In genomic region chr7:32495298-32496051, GRCh38 we compare ENCODE assay signal across 1 cellular context.
TF ChIP-seq lines count a peak whose summit lies in the region.

Gene AVL9, plus strand, starts transcription at chr7:32495489. Its CDS starts 221 bp downstream, at chr7:32495710.

TF ChIP-seq in HepG2, 621 proteins besides CTCF, POLR2A, EP300 and RAD21 (continued from another document and continues in another):
- TF ChIP-seq BRF2 (CRISPR knock-in tag; IDR thresholded peaks at IDR 0.05): peak; percentile 57; the same call in 1 of the 2 replicates
- peak; percentile 42; the same call in 1 of the 2 replicates for TF ChIP-seq ZNF510 (CRISPR knock-in tag; IDR thresholded peaks at IDR 0.05; ENCODE audit: low read depth)
- TF ChIP-seq ELF1 (CRISPR knock-in tag; IDR thresholded peaks at IDR 0.05): peak; percentile 92
- peak; percentile 44 for TF ChIP-seq ZNF18 (CRISPR knock-in tag; IDR thresholded peaks at IDR 0.05; ENCODE audit: insufficient replicate concordance)
- peak; percentile 78 for TF ChIP-seq HNRNPLL (IDR thresholded peaks at IDR 0.05; ENCODE audit: low read depth, low read length, poor library complexity, severe bottlenecking)
- no peak for TF ChIP-seq U2AF1 (optimal IDR thresholded peaks at IDR 0.05; ENCODE audit: low read depth, low read length)
- TF ChIP-seq THAP7 (CRISPR knock-in tag; IDR thresholded peaks at IDR 0.05): no peak
- TF ChIP-seq ZNF570 (CRISPR knock-in tag; IDR thresholded peaks at IDR 0.05; ENCODE audit: borderline replicate concordance): no peak
- no peak for TF ChIP-seq NONO (IDR thresholded peaks at IDR 0.05)
- peak; percentile 59 for TF ChIP-seq NONO (CRISPR knock-in tag; conservative IDR thresholded peaks at IDR 0.05)
- TF ChIP-seq IKZF4 (CRISPR knock-in tag; IDR thresholded peaks at IDR 0.05; ENCODE audit: borderline replicate concordance, low read depth, not compliant biosample characterization): no peak
- no peak for TF ChIP-seq JUNB (CRISPR knock-in tag; IDR thresholded peaks at IDR 0.05; ENCODE audit: borderline replicate concordance)
- TF ChIP-seq GTF3A (CRISPR knock-in tag; conservative IDR thresholded peaks at IDR 0.05): no peak
- TF ChIP-seq ZNF558 (CRISPR knock-in tag; IDR thresholded peaks at IDR 0.05; ENCODE audit: borderline replicate concordance): 0 out of 2 replicates have a peak, but pooled peaks have one; percentile 43
- no peak for TF ChIP-seq LRRFIP1 (CRISPR knock-in tag; conservative IDR thresholded peaks at IDR 0.05)
- TF ChIP-seq CC2D1A (CRISPR knock-in tag; IDR thresholded peaks at IDR 0.05): no peak
- no peak for TF ChIP-seq HOXA7 (CRISPR knock-in tag; IDR thresholded peaks at IDR 0.05)
- peak; percentile 91 for TF ChIP-seq ZNF33B (CRISPR knock-in tag; IDR thresholded peaks at IDR 0.05)
- 0 out of 2 replicates have a peak, but pooled peaks have one; percentile 84 for TF ChIP-seq ZNF546 (CRISPR knock-in tag; conservative IDR thresholded peaks at IDR 0.05)
- no peak for TF ChIP-seq E2F5 (CRISPR knock-in tag; conservative IDR thresholded peaks at IDR 0.05)
- no peak for TF ChIP-seq ZBTB46 (CRISPR knock-in tag; IDR thresholded peaks at IDR 0.05; ENCODE audit: borderline replicate concordance)
- peak; percentile 76 for TF ChIP-seq NKX3-1 (CRISPR knock-in tag; IDR thresholded peaks at IDR 0.05)
- TF ChIP-seq E2F1 (CRISPR knock-in tag; IDR thresholded peaks at IDR 0.05): peak; percentile 72; the same call in 1 of the 2 replicates
- no peak for TF ChIP-seq ZNF646 (CRISPR knock-in tag; IDR thresholded peaks at IDR 0.05)
- peak; percentile 53; the same call in 1 of the 2 replicates for TF ChIP-seq ZNF776 (CRISPR knock-in tag; IDR thresholded peaks at IDR 0.05)
- TF ChIP-seq FOXJ3 (CRISPR knock-in tag; IDR thresholded peaks at IDR 0.05; ENCODE audit: borderline replicate concordance): peak; percentile 36; the same call in 1 of the 2 replicates
- peak; percentile 78 for TF ChIP-seq TBX2 (CRISPR knock-in tag; IDR thresholded peaks at IDR 0.05; ENCODE audit: borderline replicate concordance)
- TF ChIP-seq ZBTB25 (CRISPR knock-in tag; IDR thresholded peaks at IDR 0.05): peak; percentile 34; the same call in 1 of the 2 replicates
- TF ChIP-seq SIX1 (CRISPR knock-in tag; IDR thresholded peaks at IDR 0.05; ENCODE audit: borderline replicate concordance): peak; percentile 49; the same call in 1 of the 2 replicates
- no peak for TF ChIP-seq ADNP (CRISPR knock-in tag; IDR thresholded peaks at IDR 0.05)
- TF ChIP-seq ZNF276 (CRISPR knock-in tag; IDR thresholded peaks at IDR 0.05; ENCODE audit: low read depth): no peak
- TF ChIP-seq EED (CRISPR knock-in tag; IDR thresholded peaks at IDR 0.05): peak; percentile 69
- TF ChIP-seq CREB1 (IDR thresholded peaks at IDR 0.05): 0 out of 2 replicates have a peak, but pooled peaks have one; percentile 2
- TF ChIP-seq CREB1 (CRISPR knock-in tag; IDR thresholded peaks at IDR 0.05): no peak
- TF ChIP-seq ZNF256 (CRISPR knock-in tag; conservative IDR thresholded peaks at IDR 0.05): peak; percentile 61; the same call in 1 of the 2 replicates
- TF ChIP-seq JDP2 (CRISPR knock-in tag; IDR thresholded peaks at IDR 0.05; ENCODE audit: borderline replicate concordance): no peak
- TF ChIP-seq RXRA (CRISPR knock-in tag; IDR thresholded peaks at IDR 0.05): peak; percentile 75
- TF ChIP-seq HOXA9 (CRISPR knock-in tag; IDR thresholded peaks at IDR 0.05; ENCODE audit: borderline replicate concordance): no peak
- peak; percentile 81; the same call in 1 of the 2 replicates for TF ChIP-seq SIX4 (CRISPR knock-in tag; IDR thresholded peaks at IDR 0.05)
- no peak for TF ChIP-seq CHD4 (IDR thresholded peaks at IDR 0.05; ENCODE audit: borderline replicate concordance, low read length)
- TF ChIP-seq BHLHE40 (IDR thresholded peaks at IDR 0.05; ENCODE audit: low read length): no peak; the same call in 1 of the 2 replicates
- no peak for TF ChIP-seq MLLT10 (CRISPR knock-in tag; IDR thresholded peaks at IDR 0.05)
- peak; percentile 67; the same call in 1 of the 2 replicates for TF ChIP-seq TMF1 (CRISPR knock-in tag; IDR thresholded peaks at IDR 0.05; ENCODE audit: low read depth)
